Comparison of ENCODE assay signal across 8 cellular contexts in the genomic region with DNA sequence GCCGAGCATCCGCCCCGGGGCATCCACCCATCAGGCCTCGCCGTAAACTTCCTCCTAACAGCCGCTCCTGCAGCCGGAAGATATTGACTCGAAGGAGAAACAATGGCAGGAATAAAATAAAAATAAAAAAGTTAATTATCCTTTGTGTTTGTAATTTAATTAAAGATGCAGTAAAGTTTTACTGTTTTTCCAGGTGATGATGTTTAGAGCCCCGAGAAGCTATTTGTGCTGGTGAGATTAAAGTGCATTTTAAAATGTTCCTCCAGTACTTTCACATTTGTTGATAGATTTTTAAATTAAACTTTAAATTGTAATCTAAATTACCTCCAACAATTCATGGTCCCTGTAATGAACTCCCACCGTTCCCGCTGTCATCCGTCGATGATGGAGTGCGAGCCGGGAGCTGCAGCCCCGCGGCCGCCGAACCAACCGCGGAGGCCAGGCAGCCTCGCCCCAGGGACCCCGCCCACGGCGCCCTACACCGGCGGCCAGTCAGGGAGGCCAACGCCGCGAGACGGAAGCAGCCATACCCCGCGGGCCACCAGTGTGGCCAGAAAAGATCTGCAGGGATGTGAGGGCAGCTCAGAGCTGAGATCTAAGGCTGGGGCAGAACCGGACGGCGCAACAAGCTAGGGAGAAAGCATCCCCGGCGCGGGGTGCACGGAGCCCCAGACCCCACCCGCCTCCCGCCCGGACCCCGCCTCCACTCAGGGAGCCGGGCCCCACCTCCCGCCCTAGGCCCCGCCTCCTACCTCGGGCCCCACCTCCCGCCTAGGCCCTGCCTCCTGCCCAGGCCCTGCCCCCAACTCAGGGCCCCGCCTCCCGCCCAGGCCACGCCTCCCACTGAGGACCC.
A peak's percentile ranks its signal among the peaks of the same experiment; 100 is the strongest.
DNase-seq lines count a peak whose midpoint lies in the region; ATAC-seq lines count a peak whose summit lies in the region.

No MANE protein-coding gene starts in this region.

- peak overlapping the region; percentile 29 to 91 for H3K4me3 ChIP-seq in CD4-positive, alpha-beta memory T cell (ENCODE audit: low read length in 2 of 2)
- peak overlapping the region; percentile 36 for H3K4me3 ChIP-seq in ectodermal cell (ENCODE audit: insufficient read depth, low read depth, low read length)

- H3K4me1 Mint-ChIP-seq in CD4-positive, alpha-beta memory T cell: peaks cover 0 to 7% (median 4%) of the 10 kb centered on the region in 4 donors
- H3K4me1 Mint-ChIP-seq in memory B cell: peaks cover 7% of the 10 kb centered on the region

- H3K27me3 ChIP-seq in CD4-positive, alpha-beta memory T cell (ENCODE audit: insufficient read depth, low read length): no peaks in the 10 kb centered on the region
- peaks cover 39% of the 10 kb centered on the region for H3K27me3 ChIP-seq in ectodermal cell (ENCODE audit: control insufficient read depth, insufficient read depth, low read length, poor library complexity, severe bottlenecking)

- peak in 4 of 5 donors; percentile 90 to 92 (median 91) for DNase-seq in CD4-positive, alpha-beta memory T cell
- DNase-seq in NCI-H2196 (lab: John Stamatoyannopoulos, UW; ENCODE audit: unreplicated experiment) (peak; percentile 75), memory B cell (ENCODE audit: low spot score in 2 of 2) (peak; percentile 89 to 94), NCI-H2107 treated with DMSO at 0.1 percent for 48 hours (lab: John Stamatoyannopoulos, UW; ENCODE audit: unreplicated experiment) (no peak)
- DNase-seq in activated CD4-positive, alpha-beta T cell treated with anti-CD3 and anti-CD28 coated beads, Interleukin-2, amount 50 U/mL, for 48 hours: peak; percentile 86 to 87
- DNase-seq in stimulated activated CD8-positive, alpha-beta memory T cell treated with anti-CD3 and anti-CD28 coated beads, Interleukin-15, amount 100 ng/mL, for 24 hours (ENCODE audit: low read depth): peak; percentile 70

- H3K9me3 Mint-ChIP-seq in CD4-positive, alpha-beta memory T cell: peaks cover 0 to 3% (median 0%) of the 10 kb centered on the region in 8 donors
- H3K9me3 Mint-ChIP-seq in memory B cell: no peaks in the 10 kb centered on the region

- H3K4me3 Mint-ChIP-seq in CD4-positive, alpha-beta memory T cell: peak overlapping the region; percentile 72 to 83 (median 78)
- peak overlapping the region; percentile 78 for H3K4me3 Mint-ChIP-seq in memory B cell

- peak; percentile 54 for ATAC-seq in GM21786 (IDR thresholded peaks at IDR 0.05; ENCODE audit: unreplicated experiment)
- peak; percentile 70 for ATAC-seq in memory B cell (ENCODE audit: low read depth)

- H3K27ac Mint-ChIP-seq in CD4-positive, alpha-beta memory T cell: peak overlapping the region; percentile 52 to 85 (median 70)
- H3K27ac Mint-ChIP-seq in memory B cell: no peak overlapping the region

- POLR2A ChIA-PET in CD4-positive, alpha-beta memory T cell (lab: Charles Lee; ENCODE audit: partially characterized antibody): interaction anchor here (0.8 to 1.5 kb wide), 16 partner anchors 11 to 648 kb away, joined by 3 to 32 read pairs (median 4); partner anchors contain the start of genes CTBP1, GAK, SLBP and TMEM175

- no peaks in the 10 kb centered on the region for H3K36me3 ChIP-seq in CD4-positive, alpha-beta memory T cell (ENCODE audit: insufficient read depth, low read length)
- H3K36me3 ChIP-seq in ectodermal cell (ENCODE audit: control insufficient read depth, insufficient read depth, low read length): no peaks in the 10 kb centered on the region

- WGBS in ectodermal cell, 2 experiments: 2% methylated on average over 49 to 52 of the region's 52 CpGs

- intact Hi-C loops in CD4-positive, alpha-beta memory T cell (cut with micrococcal nuclease): loop anchor here (1.0 to 10.0 kb wide), 4 partner anchors 25 to 1495 kb away; partner anchors contain the start of genes FAM53A, HTT, HTT-AS and SLBP

- H3K27me3 Mint-ChIP-seq in CD4-positive, alpha-beta memory T cell: no peaks in the 10 kb centered on the region
- H3K27me3 Mint-ChIP-seq in memory B cell: no peaks in the 10 kb centered on the region

- CTCF ChIA-PET in CD4-positive, alpha-beta memory T cell (lab: Charles Lee; ENCODE audit: partially characterized antibody): interaction anchor here (0.7 to 1.4 kb wide), 5 partner anchors 18 to 222 kb away, joined by 3 to 9 read pairs (median 3); no protein-coding TSS in a partner anchor

- no peaks in the 10 kb centered on the region for H3K36me3 Mint-ChIP-seq in CD4-positive, alpha-beta memory T cell
- H3K36me3 Mint-ChIP-seq in memory B cell: no peaks in the 10 kb centered on the region

- H3K27ac ChIP-seq in CD4-positive, alpha-beta memory T cell (ENCODE audit: low read depth, low read length): peak overlapping the region; percentile 74
- H3K27ac ChIP-seq in ectodermal cell (ENCODE audit: insufficient read depth, low read depth, low read length, poor library complexity, severe bottlenecking): peak overlapping the region; percentile 36

- no peaks in the 10 kb centered on the region for H3K9me3 ChIP-seq in CD4-positive, alpha-beta memory T cell (ENCODE audit: control insufficient read depth in 1 of 2, low read length in 2 of 2)
- no peaks in the 10 kb centered on the region for H3K9me3 ChIP-seq in ectodermal cell (ENCODE audit: control insufficient read depth, low read length)

- H3K4me1 ChIP-seq in CD4-positive, alpha-beta memory T cell (ENCODE audit: insufficient read depth, low read length): peaks cover 6% of the 10 kb centered on the region
- peaks cover 22% of the 10 kb centered on the region for H3K4me1 ChIP-seq in ectodermal cell (ENCODE audit: control insufficient read depth, insufficient read depth, low read length)
